ENCODE assay signal across 13 cellular contexts in genomic region chr19:4913996-4914735, GRCh38. TPM values are rescaled to one million over a fixed set of nuclear protein-coding genes. Genes with fewer than 3 reads are reported as not detected.
DNase-seq lines count a peak whose midpoint lies in the region; ATAC-seq, FAIRE-seq and TF ChIP-seq lines count a peak whose summit lies in the region.
"Had no signal": no experiment of that assay in that cellular context is flagged by ENCODE, and none has a peak within 500 bp of the region (broad histone marks: within the 10 kb centered on the region; RNA-seq: fewer than 3 reads in every experiment).

No MANE protein-coding gene starts in this region.

- peaks cover 75% of the 10 kb centered on the region for H3K36me3 Mint-ChIP-seq in activated naive CD8-positive, alpha-beta T cell treated with anti-CD3 and anti-CD28 coated beads for 36 hours
- peaks cover 0 to 7% of the 10 kb centered on the region in 2 donors for H3K36me3 Mint-ChIP-seq in naive B cell

- H3K36me3 ChIP-seq in ACC112 (ENCODE audit: insufficient read depth, low read length) (0 out of 2 replicates have a peak, but pooled peaks cover 2% of the 10 kb centered on the region), pancreas (no peaks in the 10 kb centered on the region)
- H3K36me3 ChIP-seq: upper lobe of left lung had no signal

- H3K27ac ChIP-seq in ACC112 (ENCODE audit: low read depth, low read length) (peak overlapping the region; percentile 61), pancreas (no peak overlapping the region)
- H3K27ac ChIP-seq: body of pancreas had no signal

- H3K4me3 Mint-ChIP-seq in activated naive CD8-positive, alpha-beta T cell treated with anti-CD3 and anti-CD28 coated beads for 36 hours = peak overlapping the region; percentile 88
- H3K4me3 Mint-ChIP-seq in naive B cell = peak overlapping the region; percentile 96 to 100 (median 100)

- peak overlapping the region; percentile 85 for H3K27ac Mint-ChIP-seq in activated naive CD8-positive, alpha-beta T cell treated with anti-CD3 and anti-CD28 coated beads for 36 hours
- H3K27ac Mint-ChIP-seq in naive B cell = peak overlapping the region; percentile 56 to 91 (median 66)

- no peaks in the 10 kb centered on the region for H3K27me3 ChIP-seq in ACC112 (ENCODE audit: insufficient read depth, low read length)
- no peaks in the 10 kb centered on the region for H3K27me3 ChIP-seq in pancreas

- H3K4me1 ChIP-seq in ACC112 (ENCODE audit: control insufficient read depth, insufficient read depth, low read length, unreplicated experiment) (peaks cover 31% of the 10 kb centered on the region), pancreas (peaks cover 0 to 11% (median 7%) of the 10 kb centered on the region in 3 donors)

- H2AFZ ChIP-seq in ACC112 (ENCODE audit: low read length, unreplicated experiment) = no peak overlapping the region

- no peak for TF ChIP-seq CTCF in pancreas (IDR thresholded peaks at IDR 0.05)

- DNase-seq in LHCN-M2 (ENCODE audit: low read depth) (peak; percentile 26), naive B cell (no peak), pancreas (no peak), NCI-H510A treated with DMSO at 0.1 percent for 48 hours (lab: John Stamatoyannopoulos, UW) (no peak), LoVo (ENCODE audit: low spot score) (no peak)
- DNase-seq in activated naive CD8-positive, alpha-beta T cell treated with anti-CD3 and anti-CD28 coated beads for 36 hours = peak; percentile 43
- DNase-seq: body of pancreas, DMS 273 treated with DMSO at 0.1 percent for 48 hours, NCI-H1930, retina, upper lobe of left lung had no signal

- intact Hi-C loops in pancreas (cut with DNase I) = loop anchor here in 1 of 3 donors (5.0 kb wide), 2 partner anchors 42 to 102 kb away; no protein-coding TSS in a partner anchor

- no peak for FAIRE-seq in pancreas (lab: Jason Lieb, UNC)

- H3K27me3 Mint-ChIP-seq in activated naive CD8-positive, alpha-beta T cell treated with anti-CD3 and anti-CD28 coated beads for 36 hours = no peaks in the 10 kb centered on the region
- no peaks in the 10 kb centered on the region for H3K27me3 Mint-ChIP-seq in naive B cell

- WGBS in pancreas, 2 donors = 87 to 88% methylated on average over 24 of the region's 24 CpGs

- H3K9me3 Mint-ChIP-seq in activated naive CD8-positive, alpha-beta T cell treated with anti-CD3 and anti-CD28 coated beads for 36 hours = no peaks in the 10 kb centered on the region
- no peaks in the 10 kb centered on the region for H3K9me3 Mint-ChIP-seq in naive B cell

- H3K79me2 ChIP-seq in ACC112 (ENCODE audit: control insufficient read depth, insufficient read depth, low read length, unreplicated experiment) = peaks cover 73% of the 10 kb centered on the region

- no peaks in the 10 kb centered on the region for H3K9me3 ChIP-seq in pancreas
- H3K9me3 ChIP-seq: body of pancreas, upper lobe of left lung had no signal

- peaks cover 57% of the 10 kb centered on the region for H3K4me1 Mint-ChIP-seq in activated naive CD8-positive, alpha-beta T cell treated with anti-CD3 and anti-CD28 coated beads for 36 hours
- peaks cover 36 to 68% (median 64%) of the 10 kb centered on the region in 3 donors for H3K4me1 Mint-ChIP-seq in naive B cell

- H3K4me3 ChIP-seq in ACC112 (ENCODE audit: low read depth, low read length) (no peak overlapping the region), pancreas (peak overlapping the region in 1 of 4 donors; percentile 23)
- H3K4me3 ChIP-seq: body of pancreas had no signal

- ATAC-seq in naive B cell (ENCODE audit: low read depth in 2 of 2) = no peak
- no peak for ATAC-seq in pancreas
- no peak for ATAC-seq in HG03175 (IDR thresholded peaks at IDR 0.05; ENCODE audit: unreplicated experiment)
- ATAC-seq: body of pancreas had no signal

RNA-seq across cellular contexts. Expression of gene UHRF1, which starts 4.9 kb away (rescaled TPM):
- total RNA-seq in LHCN-M2 (2014; rRNA removed) (122 and 132 TPM in 2 replicates), pancreas (1 to 10 TPM in 3 of 6 donors, under 1 TPM in 3; 0.28 to 1.7 (median 0.96) TPM)
- 53.5 TPM for polyA plus RNA-seq in LHCN-M2 (2012)
- total RNA-seq in activated naive CD8-positive, alpha-beta T cell treated with anti-CD3 and anti-CD28 coated beads for 36 hours = 100 to 1,000 TPM; 244 to 245 TPM
- polyA plus RNA-seq in naive B cell (ENCODE audit: low read depth in 6 of 6) (under 1 TPM in 4 of 6 donors, not detected in 2; 0.07 to 0.17 (median 0.14) TPM), pancreas (under 1 TPM; 0.45 to 0.84 TPM)

RNA-seq across cellular contexts. Expression of gene ARRDC5, which starts 11.5 kb away (rescaled TPM):
- not detected in 2 replicates for total RNA-seq in LHCN-M2 (2014; rRNA removed)
- not detected for polyA plus RNA-seq in LHCN-M2 (2012)
- total RNA-seq in activated naive CD8-positive, alpha-beta T cell treated with anti-CD3 and anti-CD28 coated beads for 36 hours = under 1 TPM in 1 of 2 experiments, not detected in 1; 0.12 TPM
- polyA plus RNA-seq in naive B cell (ENCODE audit: low read depth in 6 of 6) = 1 to 10 TPM; 1.9 to 3.7 (median 2.5) TPM
- under 1 TPM in 3 of 6 donors, not detected in 3; 0.12 to 0.15 (median 0.14) TPM for total RNA-seq in pancreas
- under 1 TPM in 1 of 2 donors, not detected in 1; 0.09 TPM for polyA plus RNA-seq in pancreas
- total RNA-seq: body of pancreas had no signal

RNA-seq across cellular contexts. Expression of gene PLIN3, which starts 46.7 kb away (rescaled TPM):
- total RNA-seq in LHCN-M2 (2014; rRNA removed) (333 and 379 TPM in 2 replicates), pancreas (10 to 100 TPM in 5 of 6 donors, 1 to 10 TPM in 1; 9.3 to 27.5 (median 13.0) TPM)
- 329 TPM for polyA plus RNA-seq in LHCN-M2 (2012)
- total RNA-seq in activated naive CD8-positive, alpha-beta T cell treated with anti-CD3 and anti-CD28 coated beads for 36 hours = 10 to 100 TPM; 14.6 to 14.7 TPM
- polyA plus RNA-seq in naive B cell (ENCODE audit: low read depth in 6 of 6) (10 to 100 TPM; 35.0 to 57.6 (median 40.4) TPM), pancreas (10 to 100 TPM in 1 of 2 donors, 1 to 10 TPM in 1; 9.6 to 34.2 TPM)

RNA-seq across cellular contexts. Expression of gene KDM4B, which starts 54.7 kb away (rescaled TPM):
- 15.0 and 15.8 TPM in 2 replicates for total RNA-seq in LHCN-M2 (2014; rRNA removed)
- polyA plus RNA-seq in LHCN-M2 (2012) = 17.9 TPM
- total RNA-seq in activated naive CD8-positive, alpha-beta T cell treated with anti-CD3 and anti-CD28 coated beads for 36 hours = 10 to 100 TPM; 29.4 to 31.3 TPM
- 10 to 100 TPM; 17.9 to 94.1 (median 50.8) TPM for polyA plus RNA-seq in naive B cell (ENCODE audit: low read depth in 6 of 6)
- total RNA-seq in pancreas = 10 to 100 TPM; 13.8 to 22.7 (median 18.5) TPM
- polyA plus RNA-seq in pancreas = 10 to 100 TPM; 15.0 to 24.0 TPM

Comparison
In these comparisons a context has a peak if more than half of its experiments do, and no peak if none do; other contexts are left out.
1. DNase-seq: peak in LHCN-M2 (single experiment) and activated naive CD8-positive, alpha-beta T cell treated with anti-CD3 and anti-CD28 coated beads for 36 hours (single experiment); none in naive B cell (single experiment), pancreas (0 of 6), NCI-H510A treated with DMSO at 0.1 percent for 48 hours (single experiment) and LoVo (single experiment).
2. RNA of gene UHRF1, which starts 4.9 kb away (total RNA-seq): 244 to 245 TPM in activated naive CD8-positive, alpha-beta T cell treated with anti-CD3 and anti-CD28 coated beads for 36 hours and 122 to 132 TPM in LHCN-M2; 0.28 to 1.7 TPM in pancreas; every median in the first group is over 10 times any median in the second.
3. RNA of gene PLIN3, which starts 46.7 kb away (total RNA-seq): 333 to 379 TPM in LHCN-M2; 9.3 to 27.5 TPM in pancreas and 14.6 to 14.7 TPM in activated naive CD8-positive, alpha-beta T cell treated with anti-CD3 and anti-CD28 coated beads for 36 hours; every median in the first group is over 10 times any median in the second.